In the genomic region with DNA sequence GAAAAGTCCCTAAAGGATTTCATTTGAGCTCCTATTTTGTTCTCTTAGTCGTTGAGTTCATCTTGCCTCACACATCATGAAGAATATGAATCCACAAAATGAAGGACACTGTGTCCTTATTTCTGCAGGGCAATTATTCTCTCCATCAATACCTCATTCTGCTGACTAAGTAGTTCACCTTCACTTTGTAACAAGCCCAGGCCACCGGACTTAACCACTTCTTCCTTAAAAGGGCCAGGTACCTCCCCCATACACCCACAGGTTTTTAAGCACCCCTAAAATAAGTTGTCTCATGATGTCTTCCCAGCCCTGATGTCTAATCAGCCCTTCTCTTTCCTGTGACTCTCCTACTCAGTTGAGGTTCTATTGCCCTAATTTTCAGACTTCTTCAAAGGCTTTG, we compare ENCODE assay signal across 19 cellular contexts.
"Had no signal": no experiment of that assay in that cellular context is flagged by ENCODE, and none has a peak within 500 bp of the region (broad histone marks: within the 10 kb centered on the region; RNA-seq: fewer than 3 reads in every experiment).

No MANE protein-coding gene starts in this region.

- DNase-seq: activated CD4-positive, alpha-beta T cell treated with anti-CD3 and anti-CD28 coated beads, Interleukin-2, amount 50 U/mL, for 4 hours; activated effector memory CD4-positive, alpha-beta T cell treated with anti-CD3 and anti-CD28 coated beads, Interleukin-2, amount 50 U/mL, for 16 hours; activated T-cell treated with anti-CD3 and anti-CD28 coated beads, Interleukin-2, amount 50 U/mL, for 24 hours; amygdala; body of pancreas; esophagus squamous epithelium; hypothalamus; kidney; left lung; mucosa of descending colon; natural killer cell; stimulated activated CD4-positive, alpha-beta T cell treated with anti-CD3 and anti-CD28 coated beads, Interleukin-12 subunit alpha, Interleukin-12 subunit beta, amount 100 ng/mL, for 4 hours; thyroid gland had no signal

- ATAC-seq: body of pancreas; left lung; mucosa of descending colon; natural killer cell; stimulated activated memory B cell treated with anti-CD40 and anti-IgM and Interleukin-4, amounts not matched to agents 10 μg/mL and 1 μg/mL and 100 μg/mL, for 72 hours had no signal

- H3K27ac Mint-ChIP-seq: activated naive CD8-positive, alpha-beta T cell; activated T-cell treated with anti-CD3 and anti-CD28 coated beads, Interleukin-2, amount 50 U/mL, for 24 hours; memory B cell; natural killer cell; stimulated activated memory B cell treated with anti-CD40 and anti-IgM and Interleukin-4, amounts not matched to agents 10 μg/mL and 1 μg/mL and 100 μg/mL, for 72 hours had no signal

- H3K27ac ChIP-seq: body of pancreas, coronary artery, left lung, neutrophil, parathyroid adenoma, thyroid gland had no signal

- H3K27me3 Mint-ChIP-seq: activated naive CD8-positive, alpha-beta T cell; activated T-cell treated with anti-CD3 and anti-CD28 coated beads, Interleukin-2, amount 50 U/mL, for 24 hours; memory B cell had no signal

- H3K36me3 Mint-ChIP-seq: activated naive CD8-positive, alpha-beta T cell; memory B cell; natural killer cell; stimulated activated memory B cell treated with anti-CD40 and anti-IgM and Interleukin-4, amounts not matched to agents 10 μg/mL and 1 μg/mL and 100 μg/mL, for 72 hours had no signal

- H3K27me3 ChIP-seq: body of pancreas, esophagus squamous epithelium, left lung, thyroid gland had no signal

- H3K9me3 Mint-ChIP-seq: activated T-cell treated with anti-CD3 and anti-CD28 coated beads, Interleukin-2, amount 50 U/mL, for 24 hours; memory B cell; natural killer cell had no signal

- H3K4me1 ChIP-seq: body of pancreas, parathyroid adenoma had no signal

- H3K4me3 ChIP-seq: body of pancreas, coronary artery, esophagus squamous epithelium, left lung, mucosa of descending colon, thyroid gland had no signal

- H3K9me3 ChIP-seq: body of pancreas, esophagus squamous epithelium, left lung, mucosa of descending colon, neutrophil, thyroid gland had no signal

- H3K36me3 ChIP-seq: esophagus squamous epithelium, left lung, neutrophil, thyroid gland had no signal

- H3K4me3 Mint-ChIP-seq: activated naive CD8-positive, alpha-beta T cell; activated T-cell treated with anti-CD3 and anti-CD28 coated beads, Interleukin-2, amount 50 U/mL, for 24 hours; memory B cell; natural killer cell; stimulated activated memory B cell treated with anti-CD40 and anti-IgM and Interleukin-4, amounts not matched to agents 10 μg/mL and 1 μg/mL and 100 μg/mL, for 72 hours had no signal
